In the genomic region with DNA sequence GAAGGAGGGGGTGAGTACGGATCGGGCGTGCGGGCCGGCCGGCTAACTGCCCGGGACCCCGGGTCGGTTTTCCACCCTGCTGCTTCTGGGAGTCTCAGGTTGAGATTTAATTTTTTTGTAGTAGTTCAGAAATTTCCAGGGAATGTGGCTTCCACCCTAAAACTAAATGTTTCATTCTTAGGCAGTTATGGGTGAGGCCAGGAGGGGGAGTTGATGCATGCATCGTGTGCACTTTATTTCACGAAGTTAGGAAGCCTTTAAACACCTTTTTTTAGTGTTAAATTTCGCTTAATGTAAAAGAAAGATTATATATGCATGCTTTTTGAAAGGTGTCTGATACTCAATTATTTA, we compare ENCODE assay signal across 8 cellular contexts. TPM values are rescaled to one million over a fixed set of nuclear protein-coding genes. Genes with fewer than 3 reads are reported as not detected.
DNase-seq lines count a peak whose midpoint lies in the region; ATAC-seq and TF ChIP-seq lines count a peak whose summit lies in the region.

No MANE protein-coding gene starts in this region.

- H3K27me3 ChIP-seq in iPS-20b (ENCODE audit: insufficient read depth, low read length) (no peaks in the 10 kb centered on the region), thoracic aorta (replicated peaks; ENCODE audit: insufficient read depth) (no peaks in the 10 kb centered on the region)

- H3K36me3 Mint-ChIP-seq in activated CD4-positive, alpha-beta T cell treated with anti-CD3 and anti-CD28 coated beads for 36 hours (ENCODE audit: low read depth) = peaks cover 40% of the 10 kb centered on the region
- H3K36me3 Mint-ChIP-seq in activated CD8-positive, alpha-beta T cell treated with anti-CD3 and anti-CD28 coated beads, Interleukin-2, amount 10 ng/mL, durations not matched to agents 7 days and 5 days (ENCODE audit: low read depth) = peaks cover 52% of the 10 kb centered on the region

- intact Hi-C loops in activated CD4-positive, alpha-beta T cell treated with anti-CD3 and anti-CD28 coated beads for 36 hours (cut with DNase I, micrococcal nuclease) = loop anchor here (1.0 to 10.0 kb wide), 13 partner anchors 16 to 901 kb away; a partner anchor contains a TSS

- peaks cover 50% of the 10 kb centered on the region for H3K36me3 ChIP-seq in iPS-20b (ENCODE audit: insufficient read depth, low read depth, low read length)
- peaks cover 43% of the 10 kb centered on the region for H3K36me3 ChIP-seq in thoracic aorta

- TF ChIP-seq CTCF in thoracic aorta (IDR thresholded peaks at IDR 0.05) = peak; percentile 10

- POLR2A ChIA-PET in activated CD4-positive, alpha-beta T cell treated with anti-CD3 and anti-CD28 coated beads for 36 hours (lab: Charles Lee) = no interaction called here
- POLR2A ChIA-PET in activated CD8-positive, alpha-beta T cell treated with anti-CD3 and anti-CD28 coated beads, Interleukin-2, amount 10 ng/mL, durations not matched to agents 7 days and 5 days (lab: Charles Lee) = interaction anchor here (1.0 to 2.5 kb wide), 5 partner anchors 11 to 195 kb away, joined by 3 to 9 read pairs (median 3); a partner anchor contains a TSS

- peak overlapping the region; percentile 83 for H3K27ac Mint-ChIP-seq in activated CD4-positive, alpha-beta T cell treated with anti-CD3 and anti-CD28 coated beads for 36 hours
- H3K27ac Mint-ChIP-seq in activated CD8-positive, alpha-beta T cell treated with anti-CD3 and anti-CD28 coated beads, Interleukin-2, amount 10 ng/mL, durations not matched to agents 7 days and 5 days = peak overlapping the region; percentile 90

- no peak for DNase-seq in activated CD4-positive, alpha-beta T cell treated with anti-CD3 and anti-CD28 coated beads for 36 hours
- no peak for DNase-seq in activated CD4-positive, alpha-beta T cell treated with anti-CD3 and anti-CD28 coated beads for 1 hour
- no peak for DNase-seq in activated CD8-positive, alpha-beta T cell treated with anti-CD3 and anti-CD28 coated beads, Interleukin-2, amount 10 ng/mL, durations not matched to agents 7 days and 5 days
- DNase-seq in thoracic aorta (ENCODE audit: low spot score) (no peak), cortex of kidney (lab: John Stamatoyannopoulos, UW) (no peak), SW480 (ENCODE audit: low spot score) (no peak), activated gamma-delta T cell (lab: John Stamatoyannopoulos, UW) (no peak)

- H3K27me3 Mint-ChIP-seq in activated CD4-positive, alpha-beta T cell treated with anti-CD3 and anti-CD28 coated beads for 36 hours = no peaks in the 10 kb centered on the region
- H3K27me3 Mint-ChIP-seq in activated CD8-positive, alpha-beta T cell treated with anti-CD3 and anti-CD28 coated beads, Interleukin-2, amount 10 ng/mL, durations not matched to agents 7 days and 5 days (ENCODE audit: low read depth) = no peaks in the 10 kb centered on the region

- H3K4me3 ChIP-seq in iPS-20b (ENCODE audit: low read length) = peak overlapping the region; percentile 89
- H3K4me3 ChIP-seq in thoracic aorta = peak overlapping the region; percentile 99

- peak overlapping the region; percentile 97 for H3K4me3 Mint-ChIP-seq in activated CD4-positive, alpha-beta T cell treated with anti-CD3 and anti-CD28 coated beads for 36 hours
- peak overlapping the region; percentile 98 for H3K4me3 Mint-ChIP-seq in activated CD8-positive, alpha-beta T cell treated with anti-CD3 and anti-CD28 coated beads, Interleukin-2, amount 10 ng/mL, durations not matched to agents 7 days and 5 days

- CTCF ChIA-PET in activated CD4-positive, alpha-beta T cell treated with anti-CD3 and anti-CD28 coated beads for 36 hours (lab: Charles Lee) = interaction anchor here (0.9 to 1.4 kb wide), 6 partner anchors 14 to 249 kb away, joined by 3 to 9 read pairs (median 4); a partner anchor contains a TSS
- CTCF ChIA-PET in activated CD8-positive, alpha-beta T cell treated with anti-CD3 and anti-CD28 coated beads, Interleukin-2, amount 10 ng/mL, durations not matched to agents 7 days and 5 days (lab: Charles Lee) = interaction anchor here (0.7 to 6.4 kb wide), 10 partner anchors 9 to 134 kb away, joined by 3 to 59 read pairs (median 5); a partner anchor contains a TSS

- ATAC-seq in activated CD4-positive, alpha-beta T cell treated with anti-CD3 and anti-CD28 coated beads for 36 hours = no peak
- ATAC-seq in activated CD8-positive, alpha-beta T cell treated with anti-CD3 and anti-CD28 coated beads, Interleukin-2, amount 10 ng/mL, durations not matched to agents 7 days and 5 days = no peak
- ATAC-seq in thoracic aorta (ENCODE audit: insufficient number of reproducible peaks, low FRiP score, low read depth) = no peak

- 0 out of 2 replicates have a peak, but pooled peaks cover 2% of the 10 kb centered on the region for H3K4me1 ChIP-seq in iPS-20b (ENCODE audit: insufficient read depth, low read length)
- peaks cover 9 to 38% of the 10 kb centered on the region in 2 donors for H3K4me1 ChIP-seq in thoracic aorta (ENCODE audit: control insufficient read depth in 1 of 2, low read depth in 2 of 2)

- peak overlapping the region; percentile 72 for H3K27ac ChIP-seq in iPS-20b (ENCODE audit: low read length)
- peak overlapping the region; percentile 93 to 95 for H3K27ac ChIP-seq in thoracic aorta

- peak overlapping the region; percentile 77; the same call in 1 of the 2 replicates for H3K9ac ChIP-seq in iPS-20b (ENCODE audit: low read depth, low read length)

- H3K4me1 Mint-ChIP-seq in activated CD4-positive, alpha-beta T cell treated with anti-CD3 and anti-CD28 coated beads for 36 hours = peaks cover 65% of the 10 kb centered on the region
- peaks cover 65% of the 10 kb centered on the region for H3K4me1 Mint-ChIP-seq in activated CD8-positive, alpha-beta T cell treated with anti-CD3 and anti-CD28 coated beads, Interleukin-2, amount 10 ng/mL, durations not matched to agents 7 days and 5 days (ENCODE audit: low read depth)

- no peaks in the 10 kb centered on the region for H3K9me3 Mint-ChIP-seq in activated CD4-positive, alpha-beta T cell treated with anti-CD3 and anti-CD28 coated beads for 36 hours (ENCODE audit: low read depth)
- no peaks in the 10 kb centered on the region for H3K9me3 Mint-ChIP-seq in activated CD8-positive, alpha-beta T cell treated with anti-CD3 and anti-CD28 coated beads, Interleukin-2, amount 10 ng/mL, durations not matched to agents 7 days and 5 days (ENCODE audit: insufficient read depth)

- H3K9me3 ChIP-seq in iPS-20b (ENCODE audit: insufficient read depth, low read depth, low read length) (no peaks in the 10 kb centered on the region), thoracic aorta (no peaks in the 10 kb centered on the region)

RNA-seq across cellular contexts. Expression of a gene that starts 0.9 kb away (rescaled TPM):
- total RNA-seq in activated CD4-positive, alpha-beta T cell treated with anti-CD3 and anti-CD28 coated beads for 36 hours = 10 to 100 TPM; 63.8 to 80.4 TPM
- 100 to 1,000 TPM; 132 to 136 TPM for total RNA-seq in activated CD8-positive, alpha-beta T cell treated with anti-CD3 and anti-CD28 coated beads, Interleukin-2, amount 10 ng/mL, durations not matched to agents 7 days and 5 days
- total RNA-seq in thoracic aorta = 100 to 1,000 TPM; 104 to 111 TPM

RNA-seq across cellular contexts. Expression of a gene that starts 8.3 kb away (rescaled TPM):
- total RNA-seq in activated CD4-positive, alpha-beta T cell treated with anti-CD3 and anti-CD28 coated beads for 36 hours = 10 to 100 TPM; 30.3 to 35.2 TPM
- total RNA-seq in activated CD8-positive, alpha-beta T cell treated with anti-CD3 and anti-CD28 coated beads, Interleukin-2, amount 10 ng/mL, durations not matched to agents 7 days and 5 days = 10 to 100 TPM; 75.6 to 77.5 TPM
- total RNA-seq in thoracic aorta = 10 to 100 TPM in 1 of 2 donors, 1 to 10 TPM in 1; 5.3 to 13.1 TPM

RNA-seq across cellular contexts. Expression of a gene that starts 15.9 kb away (rescaled TPM):
- total RNA-seq in activated CD4-positive, alpha-beta T cell treated with anti-CD3 and anti-CD28 coated beads for 36 hours = 10 to 100 TPM; 71.9 to 80.4 TPM
- 10 to 100 TPM; 91.5 to 98.3 TPM for total RNA-seq in activated CD8-positive, alpha-beta T cell treated with anti-CD3 and anti-CD28 coated beads, Interleukin-2, amount 10 ng/mL, durations not matched to agents 7 days and 5 days
- total RNA-seq in thoracic aorta = 100 to 1,000 TPM; 119 to 136 TPM

RNA-seq across cellular contexts. Expression of a gene that starts 51.7 kb away (rescaled TPM):
- total RNA-seq in activated CD4-positive, alpha-beta T cell treated with anti-CD3 and anti-CD28 coated beads for 36 hours = 10 to 100 TPM; 11.3 to 14.0 TPM
- total RNA-seq in activated CD8-positive, alpha-beta T cell treated with anti-CD3 and anti-CD28 coated beads, Interleukin-2, amount 10 ng/mL, durations not matched to agents 7 days and 5 days = 10 to 100 TPM; 27.0 to 29.1 TPM
- total RNA-seq in thoracic aorta = 10 to 100 TPM; 14.5 to 16.9 TPM
